In genomic region chr3:105387122-105387751, GRCh38 we compare ENCODE assay signal across 15 cellular contexts. TPM values are rescaled to one million over a fixed set of nuclear protein-coding genes. Genes with fewer than 3 reads are reported as not detected.
DNase-seq lines count a peak whose midpoint lies in the region; ATAC-seq, FAIRE-seq and TF ChIP-seq lines count a peak whose summit lies in the region.
"Had no signal": no experiment of that assay in that cellular context is flagged by ENCODE, and none has a peak within 500 bp of the region (broad histone marks: within the 10 kb centered on the region; RNA-seq: fewer than 3 reads in every experiment).

No MANE protein-coding gene starts in this region.

- CTCF ChIA-PET in MCF 10A (lab: Yijun Ruan, JAX), result interaction anchor here (0.6 to 1.9 kb wide), 5 partner anchors 12 to 801 kb away, joined by 3 to 7 read pairs (median 3); no protein-coding TSS in a partner anchor
- CTCF ChIA-PET in activated naive CD4-positive, alpha-beta T cell treated with anti-CD3 and anti-CD28 coated beads, Interleukin-2, amount 10 ng/mL, durations not matched to agents 7 days and 5 days (lab: Charles Lee), result no interaction called here

- ATAC-seq in upper lobe of right lung (peak; percentile 55), HG03469 (IDR thresholded peaks at IDR 0.05; ENCODE audit: unreplicated experiment) (no peak), GM21786 (IDR thresholded peaks at IDR 0.05; ENCODE audit: unreplicated experiment) (no peak)
- ATAC-seq: activated naive CD8-positive, alpha-beta T cell treated with anti-CD3 and anti-CD28 coated beads, Interleukin-2, amount 50 U/mL, for 24 hours had no signal

- H3K4me1 Mint-ChIP-seq in MCF 10A (ENCODE audit: insufficient read depth, unreplicated experiment) (peaks cover 45% of the 10 kb centered on the region), astrocyte (ENCODE audit: low read depth, unreplicated experiment) (peaks cover 14% of the 10 kb centered on the region)
- peaks cover 4% of the 10 kb centered on the region for H3K4me1 Mint-ChIP-seq in activated naive CD4-positive, alpha-beta T cell treated with anti-CD3 and anti-CD28 coated beads, Interleukin-2, amount 10 ng/mL, durations not matched to agents 7 days and 5 days
- H3K4me1 Mint-ChIP-seq: activated naive CD8-positive, alpha-beta T cell treated with anti-CD3 and anti-CD28 coated beads, Interleukin-2, amount 50 U/mL, for 24 hours had no signal

- H3K4me3 ChIP-seq in breast epithelium (no peak overlapping the region), astrocyte (ENCODE audit: insufficient read depth, low read depth, low read length) (no peak overlapping the region), upper lobe of right lung (no peak overlapping the region)

- peaks cover 23% of the 10 kb centered on the region for H3K9me3 Mint-ChIP-seq in MCF 10A (ENCODE audit: unreplicated experiment)
- H3K9me3 Mint-ChIP-seq in astrocyte (ENCODE audit: unreplicated experiment), result peaks cover 15% of the 10 kb centered on the region
- H3K9me3 Mint-ChIP-seq in activated naive CD4-positive, alpha-beta T cell treated with anti-CD3 and anti-CD28 coated beads, Interleukin-2, amount 10 ng/mL, durations not matched to agents 7 days and 5 days, result peaks cover 6% of the 10 kb centered on the region

- H4K20me1 ChIP-seq in astrocyte (ENCODE audit: insufficient read depth, low read length), result peaks cover 6% of the 10 kb centered on the region

- TF ChIP-seq CTCF in MCF 10A (IDR thresholded peaks at IDR 0.05; ENCODE audit: unreplicated experiment) (no peak), breast epithelium (IDR thresholded peaks at IDR 0.05) (no peak), astrocyte (IDR thresholded peaks at IDR 0.05; ENCODE audit: insufficient read depth, low read depth, low read length) (no peak), upper lobe of right lung (IDR thresholded peaks at IDR 0.05) (no peak)

- DNase-seq in MCF 10A (ENCODE audit: unreplicated experiment), result peak; percentile 53
- no peak for DNase-seq in breast epithelium (ENCODE audit: low spot score in 2 of 2)
- DNase-seq in astrocyte (ENCODE audit: low read depth), result peak; percentile 66
- peak; percentile 47 for DNase-seq in iris pigment epithelial cell (ENCODE audit: low read depth)
- DNase-seq in upper lobe of right lung, result no peak
- DNase-seq in activated naive CD4-positive, alpha-beta T cell treated with anti-CD3 and anti-CD28 coated beads, Interleukin-2, amount 10 ng/mL, durations not matched to agents 7 days and 5 days, result no peak
- DNase-seq: activated naive CD8-positive, alpha-beta T cell treated with anti-CD3 and anti-CD28 coated beads, Interleukin-2, amount 50 U/mL, for 24 hours; cortex of kidney; NCI-H1436; NCI-H526 treated with DMSO at 0.1 percent for 48 hours; SHP77 had no signal

- H3K27me3 Mint-ChIP-seq in MCF 10A (ENCODE audit: insufficient read depth, unreplicated experiment) (no peaks in the 10 kb centered on the region), astrocyte (ENCODE audit: low read depth, unreplicated experiment) (no peaks in the 10 kb centered on the region)
- no peaks in the 10 kb centered on the region for H3K27me3 Mint-ChIP-seq in activated naive CD4-positive, alpha-beta T cell treated with anti-CD3 and anti-CD28 coated beads, Interleukin-2, amount 10 ng/mL, durations not matched to agents 7 days and 5 days
- H3K27me3 Mint-ChIP-seq: progenitor cell of endocrine pancreas had no signal

- peak; percentile 41 for FAIRE-seq in astrocyte (lab: Jason Lieb, UNC)
- FAIRE-seq: A204.1 had no signal

- H3K9me3 ChIP-seq in breast epithelium, result peaks cover 0 to 5% of the 10 kb centered on the region in 2 donors
- no peaks in the 10 kb centered on the region for H3K9me3 ChIP-seq in astrocyte (ENCODE audit: insufficient read depth, low read depth, low read length)
- H3K9me3 ChIP-seq in upper lobe of right lung, result no peaks in the 10 kb centered on the region

- H3K4me1 ChIP-seq in breast epithelium (no peaks in the 10 kb centered on the region), astrocyte (ENCODE audit: insufficient read depth, low read length) (peaks cover 10% of the 10 kb centered on the region), upper lobe of right lung (peaks cover 6% of the 10 kb centered on the region)

- intact Hi-C loops in MCF 10A (cut with micrococcal nuclease) (no loop called here), breast epithelium (cut with DNase I; ENCODE audit: low total_unique reads) (no loop called here), upper lobe of right lung (cut with DNase I) (no loop called here)

- peak overlapping the region; percentile 18 for H3K4me2 ChIP-seq in astrocyte (ENCODE audit: low read length)

- peak overlapping the region; percentile 77 for H3K27ac Mint-ChIP-seq in MCF 10A (ENCODE audit: low read depth, unreplicated experiment)
- H3K27ac Mint-ChIP-seq in astrocyte (ENCODE audit: unreplicated experiment), result no peak overlapping the region
- H3K27ac Mint-ChIP-seq in activated naive CD4-positive, alpha-beta T cell treated with anti-CD3 and anti-CD28 coated beads, Interleukin-2, amount 10 ng/mL, durations not matched to agents 7 days and 5 days, result no peak overlapping the region
- H3K27ac Mint-ChIP-seq: activated naive CD8-positive, alpha-beta T cell treated with anti-CD3 and anti-CD28 coated beads, Interleukin-2, amount 50 U/mL, for 24 hours; progenitor cell of endocrine pancreas had no signal

- peaks cover 6% of the 10 kb centered on the region for H3K36me3 Mint-ChIP-seq in MCF 10A (ENCODE audit: insufficient read depth, unreplicated experiment)
- peaks cover 14% of the 10 kb centered on the region for H3K36me3 Mint-ChIP-seq in astrocyte (ENCODE audit: low read depth, unreplicated experiment)
- no peaks in the 10 kb centered on the region for H3K36me3 Mint-ChIP-seq in activated naive CD4-positive, alpha-beta T cell treated with anti-CD3 and anti-CD28 coated beads, Interleukin-2, amount 10 ng/mL, durations not matched to agents 7 days and 5 days

- no peaks in the 10 kb centered on the region for H3K36me3 ChIP-seq in breast epithelium
- H3K36me3 ChIP-seq in astrocyte (ENCODE audit: insufficient read depth, low read length), result peaks cover 4% of the 10 kb centered on the region
- H3K36me3 ChIP-seq in upper lobe of right lung, result no peaks in the 10 kb centered on the region

- peaks cover 99% of the 10 kb centered on the region for H3K79me2 ChIP-seq in astrocyte (ENCODE audit: insufficient read depth, low read length)

- H3K27ac ChIP-seq in breast epithelium (peak overlapping the region in 1 of 2 donors; percentile 51), astrocyte (ENCODE audit: low read depth, low read length) (peak overlapping the region; percentile 29), upper lobe of right lung (no peak overlapping the region)

- H3K27me3 ChIP-seq in breast epithelium (no peaks in the 10 kb centered on the region), astrocyte (ENCODE audit: insufficient read depth, low read length) (no peaks in the 10 kb centered on the region), upper lobe of right lung (no peaks in the 10 kb centered on the region)

- no peak for TF ChIP-seq POLR2A in breast epithelium (IDR thresholded peaks at IDR 0.05)

- BruUV-seq in MCF 10A (replicated peaks; lab: Mats Ljungman, UMichigan), result no TSS peak

- H3K4me3 Mint-ChIP-seq in MCF 10A (ENCODE audit: unreplicated experiment) (peak overlapping the region; percentile 49), astrocyte (ENCODE audit: unreplicated experiment) (no peak overlapping the region)
- no peak overlapping the region for H3K4me3 Mint-ChIP-seq in activated naive CD4-positive, alpha-beta T cell treated with anti-CD3 and anti-CD28 coated beads, Interleukin-2, amount 10 ng/mL, durations not matched to agents 7 days and 5 days
- H3K4me3 Mint-ChIP-seq: activated naive CD8-positive, alpha-beta T cell treated with anti-CD3 and anti-CD28 coated beads, Interleukin-2, amount 50 U/mL, for 24 hours had no signal

- POLR2A ChIA-PET in MCF 10A (lab: Yijun Ruan, JAX), result interaction anchor here (0.6 to 3.1 kb wide), 8 partner anchors 8 to 139 kb away, joined by 3 to 20 read pairs (median 4); no protein-coding TSS in a partner anchor

- peak overlapping the region; percentile 7 for H3K9ac ChIP-seq in astrocyte (ENCODE audit: low read length)

- H2AFZ ChIP-seq in astrocyte (ENCODE audit: low read depth, low read length), result no peak overlapping the region

RNA-seq across cellular contexts. Expression of gene ALCAM, which starts 20.5 kb away (rescaled TPM):
- total RNA-seq in MCF 10A (2022) (98.4 and 112 TPM in 2 replicates), breast epithelium (100 to 1,000 TPM in 2 of 3 donors, 10 to 100 TPM in 1; 20.3 to 223 (median 118) TPM), astrocyte (137 and 154 TPM in 2 replicates), upper lobe of right lung (202 TPM)

Comparison
In these comparisons a context has a peak if more than half of its experiments do, and no peak if none do; other contexts are left out.
1. DNase-seq: peak in MCF 10A (single experiment), astrocyte (single experiment) and iris pigment epithelial cell (single experiment); none in breast epithelium (0 of 2), upper lobe of right lung (single experiment) and activated naive CD4-positive, alpha-beta T cell treated with anti-CD3 and anti-CD28 coated beads, Interleukin-2, amount 10 ng/mL, durations not matched to agents 7 days and 5 days (single experiment).